ENCODE assay signal across 8 cellular contexts in the genomic region with DNA sequence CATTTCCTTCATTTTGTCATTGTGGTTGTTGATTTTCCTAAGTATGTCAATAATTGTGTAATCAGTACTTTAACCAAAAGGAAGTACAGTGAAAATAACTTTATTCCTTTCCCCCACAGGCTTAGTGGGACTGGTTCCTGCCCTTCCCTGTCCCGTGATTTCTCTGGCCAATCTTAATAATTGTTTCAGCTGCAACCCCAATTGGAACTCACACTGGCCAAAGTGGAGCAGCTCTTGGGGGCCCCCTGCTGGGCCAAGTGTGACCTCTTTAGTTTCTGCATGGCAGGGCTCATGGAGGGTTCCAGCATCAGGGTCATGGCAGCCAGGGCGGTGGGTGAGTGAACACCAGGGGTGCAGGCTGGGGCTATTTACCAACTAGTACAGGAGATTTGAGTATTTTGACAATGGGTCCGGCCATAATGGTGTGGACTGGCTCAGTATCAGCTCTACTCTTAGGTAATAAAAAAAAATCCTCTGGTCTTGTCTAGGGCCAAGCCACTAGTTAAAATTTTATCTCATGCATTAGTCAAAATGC. TPM values are rescaled to one million over a fixed set of nuclear protein-coding genes. Genes with fewer than 3 reads are reported as not detected.
DNase-seq lines count a peak whose midpoint lies in the region; ATAC-seq and TF ChIP-seq lines count a peak whose summit lies in the region.

No MANE protein-coding gene starts in this region.

- ATAC-seq in GM19372 (IDR thresholded peaks at IDR 0.05; ENCODE audit: low read depth, unreplicated experiment) = peak; percentile 58

- H3K36me3 ChIP-seq in OCI-LY7 (ENCODE audit: insufficient read depth, low read length) = no peaks in the 10 kb centered on the region
- no peaks in the 10 kb centered on the region for H3K36me3 ChIP-seq in neural progenitor cell
- H3K36me3 ChIP-seq in stomach = no peaks in the 10 kb centered on the region

- no peak for TF ChIP-seq EP300 in stomach (IDR thresholded peaks at IDR 0.05)

- no peak overlapping the region for H3K4me3 Mint-ChIP-seq in neural progenitor cell

- peak overlapping the region; percentile 15 for H3K4me2 ChIP-seq in OCI-LY7 (ENCODE audit: low read length)
- no peak overlapping the region for H3K4me2 ChIP-seq in neural progenitor cell

- H3K27me3 Mint-ChIP-seq in neural progenitor cell (ENCODE audit: insufficient read depth, low read depth) = peaks cover 3% of the 10 kb centered on the region

- no peak for TF ChIP-seq POLR2A in stomach (IDR thresholded peaks at IDR 0.05)

- no peaks in the 10 kb centered on the region for H3K9me2 ChIP-seq in OCI-LY7 (ENCODE audit: insufficient read depth, low read length)

- peaks cover 15% of the 10 kb centered on the region for H3K4me1 Mint-ChIP-seq in neural progenitor cell

- H3K36me3 Mint-ChIP-seq in neural progenitor cell = no peaks in the 10 kb centered on the region

- 43 to 54% (median 50%) methylated on average over 2 to 3 of the region's 3 CpGs for WGBS in stomach, 5 donors

- H2AFZ ChIP-seq in OCI-LY7 (ENCODE audit: low read length) = peak overlapping the region; percentile 44; the same call in 1 of the 2 replicates
- H2AFZ ChIP-seq in neural progenitor cell (replicated peaks) = no peak overlapping the region

- peaks cover 3% of the 10 kb centered on the region for H3K9me3 Mint-ChIP-seq in neural progenitor cell

- intact Hi-C loops in OCI-LY7 (cut with micrococcal nuclease; ENCODE audit: unreplicated experiment) = loop anchor here (1.0 to 5.0 kb wide), 3 partner anchors 23 to 686 kb away; no protein-coding TSS in a partner anchor
- intact Hi-C loops in stomach (cut with DNase I; ENCODE audit: low total_unique reads) = no loop called here

- POLR2A ChIA-PET in OCI-LY7 (lab: Charles Lee) = interaction anchor here (0.8 to 1.6 kb wide), 3 partner anchors 25 to 379 kb away, joined by 3 to 5 read pairs (median 3); no protein-coding TSS in a partner anchor

- TF ChIP-seq CTCF in OCI-LY7 (conservative IDR thresholded peaks at IDR 0.05; ENCODE audit: low read length) = peak; percentile 97
- peak; percentile 73 for TF ChIP-seq CTCF in neural progenitor cell (IDR thresholded peaks at IDR 0.05)
- TF ChIP-seq CTCF in stomach (IDR thresholded peaks at IDR 0.05) = peak in 5 of 7 experiments; percentile 25 to 55 (median 42)

- no peak overlapping the region for H3K27ac Mint-ChIP-seq in neural progenitor cell

- H3K4me1 ChIP-seq in OCI-LY7 (ENCODE audit: insufficient read depth, low read length, poor library complexity, severe bottlenecking) (peaks cover 41% of the 10 kb centered on the region), neural progenitor cell (peaks cover 8% of the 10 kb centered on the region), stomach (peaks cover 0 to 14% (median 8%) of the 10 kb centered on the region in 4 donors)

- DNase-seq in CD1c-positive myeloid dendritic cell (ENCODE audit: extremely low spot score) (peak; percentile 87), HS-27A (ENCODE audit: low read depth) (peak; percentile 45), OCI-LY7 (ENCODE audit: low spot score) (peak; percentile 86), activated T-cell treated with anti-CD3 and anti-CD28 coated beads for 24 hours (ENCODE audit: low read depth) (peak; percentile 72), fibroblast of gingiva (ENCODE audit: low read depth) (peak; percentile 57), neural progenitor cell (ENCODE audit: low spot score) (peak; percentile 77), stomach (peak; percentile 72)

- H3F3A ChIP-seq in neural progenitor cell (ENCODE audit: low read depth) = peaks cover 15% of the 10 kb centered on the region

- no peaks in the 10 kb centered on the region for H3K27me3 ChIP-seq in neural progenitor cell
- no peaks in the 10 kb centered on the region for H3K27me3 ChIP-seq in stomach

- H3K27ac ChIP-seq in OCI-LY7 (ENCODE audit: low read depth, low read length, poor library complexity, severe bottlenecking) = no peak overlapping the region
- no peak overlapping the region for H3K27ac ChIP-seq in neural progenitor cell
- H3K27ac ChIP-seq in stomach = peak overlapping the region in 1 of 5 donors; percentile 16

- H3K9me3 ChIP-seq in OCI-LY7 (ENCODE audit: low read length) = no peaks in the 10 kb centered on the region
- H3K9me3 ChIP-seq in neural progenitor cell (ENCODE audit: low read depth) = peaks cover 3% of the 10 kb centered on the region
- no peaks in the 10 kb centered on the region for H3K9me3 ChIP-seq in stomach

- H4K20me1 ChIP-seq in OCI-LY7 (ENCODE audit: insufficient read depth, low read length) = no peaks in the 10 kb centered on the region
- H4K20me1 ChIP-seq in neural progenitor cell (ENCODE audit: low read depth) = no peaks in the 10 kb centered on the region

- H3K4me3 ChIP-seq in OCI-LY7 (ENCODE audit: low read depth, low read length, poor library complexity, severe bottlenecking) (no peak overlapping the region), neural progenitor cell (no peak overlapping the region), stomach (no peak overlapping the region)

- CTCF ChIA-PET in OCI-LY7 (lab: Charles Lee; ENCODE audit: unreplicated experiment) = interaction anchor here (1.0 to 1.4 kb wide), 4 partner anchors 11 to 281 kb away, joined by 3 to 5 read pairs (median 3); no protein-coding TSS in a partner anchor

- H3K79me2 ChIP-seq in OCI-LY7 (ENCODE audit: insufficient read depth, low read depth, low read length) = no peaks in the 10 kb centered on the region
- H3K79me2 ChIP-seq in neural progenitor cell (ENCODE audit: low read depth) = no peaks in the 10 kb centered on the region

- no peak overlapping the region for H3K9ac ChIP-seq in neural progenitor cell

- no TSS peak for BruUV-seq in OCI-LY7 (replicated peaks; lab: Mats Ljungman, UMichigan)

RNA-seq across cellular contexts. Expression of a gene that starts 31.7 kb away (rescaled TPM):
- 65.2 and 68.7 TPM in 2 replicates for total RNA-seq in OCI-LY7 (2014; rRNA removed; shearing (Covaris generic))
- 153 and 175 TPM in 2 replicates for total RNA-seq in OCI-LY7 (2022)
- 49.0 and 93.9 TPM in 2 replicates for total RNA-seq in neural progenitor cell (ENCODE audit: low replicate concordance)
- 10 to 100 TPM; 34.5 to 96.9 (median 52.0) TPM for total RNA-seq in stomach
- 100 to 1,000 TPM in 2 of 3 donors, 10 to 100 TPM in 1; 43.1 to 124 (median 102) TPM for polyA plus RNA-seq in stomach

Comparison
In these comparisons a context has a peak if more than half of its experiments do, and no peak if none do; other contexts are left out.
1. CTCF ChIP-seq: peak in every context shown above with its lines; median percentile 97 in OCI-LY7; 73 in neural progenitor cell; 42 in stomach.